8 cellular contexts compared by ENCODE assay signal in genomic region chr3:125055165-125055912, GRCh38. TPM values are rescaled to one million over a fixed set of nuclear protein-coding genes. Genes with fewer than 3 reads are reported as not detected.
DNase-seq lines count a peak whose midpoint lies in the region; ATAC-seq and TF ChIP-seq lines count a peak whose summit lies in the region.

No MANE protein-coding gene starts in this region.

- peaks cover 47% of the 10 kb centered on the region for H3K4me1 Mint-ChIP-seq in activated CD4-positive, alpha-beta T cell treated with anti-CD3 and anti-CD28 coated beads for 36 hours

- CTCF ChIA-PET in activated CD4-positive, alpha-beta T cell treated with anti-CD3 and anti-CD28 coated beads for 36 hours (lab: Charles Lee) = no interaction called here
- CTCF ChIA-PET in SK-N-SH (lab: Yijun Ruan, JAX) = no interaction called here

- H3K36me3 ChIP-seq in SK-N-SH (replicated peaks in 1 of 2; ENCODE audit: control insufficient read depth in 1 of 2, insufficient read depth in 2 of 2, low read length in 1 of 2) = peaks cover 0 to 5% of the 10 kb centered on the region in 2 experiments
- no peaks in the 10 kb centered on the region for H3K36me3 ChIP-seq in colonic mucosa
- H3K36me3 ChIP-seq in upper lobe of left lung = no peaks in the 10 kb centered on the region

- H3K79me2 ChIP-seq in SK-N-SH (ENCODE audit: insufficient read depth) = peaks cover 45% of the 10 kb centered on the region

- H3K27ac Mint-ChIP-seq in activated CD4-positive, alpha-beta T cell treated with anti-CD3 and anti-CD28 coated beads for 36 hours = peak overlapping the region; percentile 90

- no peaks in the 10 kb centered on the region for H3K27me3 ChIP-seq in SK-N-SH (ENCODE audit: insufficient read depth)
- no peaks in the 10 kb centered on the region for H3K27me3 ChIP-seq in colonic mucosa
- peaks cover 3% of the 10 kb centered on the region for H3K27me3 ChIP-seq in mononuclear cell (ENCODE audit: insufficient read depth, low read length)
- no peaks in the 10 kb centered on the region for H3K27me3 ChIP-seq in upper lobe of left lung

- H3F3A ChIP-seq in SK-N-SH (replicated peaks; ENCODE audit: insufficient read depth) = peaks cover 38% of the 10 kb centered on the region

- H3K9me3 Mint-ChIP-seq in activated CD4-positive, alpha-beta T cell treated with anti-CD3 and anti-CD28 coated beads for 36 hours (ENCODE audit: low read depth) = no peaks in the 10 kb centered on the region

- ATAC-seq in activated CD4-positive, alpha-beta T cell treated with anti-CD3 and anti-CD28 coated beads for 36 hours = peak; percentile 13
- ATAC-seq in HG02885 (IDR thresholded peaks at IDR 0.05; ENCODE audit: poor library complexity, unreplicated experiment) = peak; percentile 24
- ATAC-seq in upper lobe of left lung (ENCODE audit: low FRiP score in 2 of 2) = no peak

- no peaks in the 10 kb centered on the region for H3K9me2 ChIP-seq in SK-N-SH

- no peak for TF ChIP-seq POLR2A in upper lobe of left lung (IDR thresholded peaks at IDR 0.05)

- peak overlapping the region; percentile 94 for H3K4me3 Mint-ChIP-seq in activated CD4-positive, alpha-beta T cell treated with anti-CD3 and anti-CD28 coated beads for 36 hours

- H3K36me3 Mint-ChIP-seq in activated CD4-positive, alpha-beta T cell treated with anti-CD3 and anti-CD28 coated beads for 36 hours (ENCODE audit: low read depth) = peaks cover 8% of the 10 kb centered on the region

- H3K27ac ChIP-seq in SK-N-SH (ENCODE audit: low read depth in 2 of 2, low read length in 1 of 2) (peak overlapping the region; percentile 72 to 99), colonic mucosa (peak overlapping the region; percentile 68), upper lobe of left lung (peak overlapping the region; percentile 70 to 94 (median 89))

- H3K4me3 ChIP-seq in SK-N-SH (ENCODE audit: low read depth in 2 of 2, low read length in 1 of 2) = peak overlapping the region; percentile 83 to 88
- H3K4me3 ChIP-seq in colonic mucosa = peak overlapping the region; percentile 53
- H3K4me3 ChIP-seq in mononuclear cell (ENCODE audit: low read length) = peak overlapping the region; percentile 71
- peak overlapping the region; percentile 57 to 82 (median 80) for H3K4me3 ChIP-seq in upper lobe of left lung

- H3K4me2 ChIP-seq in SK-N-SH = peak overlapping the region; percentile 84

- 4% methylated on average over 11 of the region's 82 CpGs for WGBS in SK-N-SH (ENCODE audit: low lambda C conversion rate)
- WGBS in upper lobe of left lung, 2 donors = 1% methylated on average over 5 to 12 of the region's 82 CpGs

- H3K9me3 ChIP-seq in SK-N-SH = no peaks in the 10 kb centered on the region
- no peaks in the 10 kb centered on the region for H3K9me3 ChIP-seq in colonic mucosa
- H3K9me3 ChIP-seq in mononuclear cell (ENCODE audit: low read depth, low read length) = no peaks in the 10 kb centered on the region
- no peaks in the 10 kb centered on the region for H3K9me3 ChIP-seq in upper lobe of left lung

- H4K20me1 ChIP-seq in SK-N-SH (ENCODE audit: insufficient read depth) = peaks cover 24% of the 10 kb centered on the region; the same call in 1 of the 2 replicates

- peak overlapping the region; percentile 50 for H2AFZ ChIP-seq in SK-N-SH (ENCODE audit: low read depth)

- peaks cover 6% of the 10 kb centered on the region for H3K27me3 Mint-ChIP-seq in activated CD4-positive, alpha-beta T cell treated with anti-CD3 and anti-CD28 coated beads for 36 hours

- H3K9ac ChIP-seq in SK-N-SH (peak overlapping the region; percentile 76), colonic mucosa (ENCODE audit: low read depth in 2 of 2, low read length in 2 of 2) (peak overlapping the region; percentile 70 to 76)

- peak; percentile 53 for DNase-seq in activated CD4-positive, alpha-beta T cell treated with anti-CD3 and anti-CD28 coated beads for 36 hours
- no peak for DNase-seq in activated CD4-positive, alpha-beta T cell treated with anti-CD3 and anti-CD28 coated beads for 1 hour
- peak; percentile 87 for DNase-seq in SK-N-SH
- DNase-seq in colonic mucosa = no peak
- no peak for DNase-seq in upper lobe of left lung
- DNase-seq in NK-92 (lab: John Stamatoyannopoulos, UW; ENCODE audit: unreplicated experiment) = no peak

- TF ChIP-seq CTCF in SK-N-SH (IDR thresholded peaks at IDR 0.05) (no peak), colonic mucosa (IDR thresholded peaks at IDR 0.05) (no peak), upper lobe of left lung (IDR thresholded peaks at IDR 0.05) (peak in 1 of 6 experiments; percentile 36)

- POLR2A ChIA-PET in activated CD4-positive, alpha-beta T cell treated with anti-CD3 and anti-CD28 coated beads for 36 hours (lab: Charles Lee) = no interaction called here
- POLR2A ChIA-PET in SK-N-SH (lab: Yijun Ruan, JAX) = no interaction called here

- TF ChIP-seq EP300 in SK-N-SH (IDR thresholded peaks at IDR 0.05; ENCODE audit: borderline replicate concordance in 1 of 2, low read depth in 1 of 2, low read length in 1 of 2) = no peak
- no peak for TF ChIP-seq EP300 in upper lobe of left lung (IDR thresholded peaks at IDR 0.05)

- peaks cover 30 to 44% of the 10 kb centered on the region in 2 experiments for H3K4me1 ChIP-seq in SK-N-SH (ENCODE audit: control insufficient read depth in 1 of 2, insufficient read depth in 2 of 2, low read depth in 1 of 2, low read length in 1 of 2)
- peaks cover 4% of the 10 kb centered on the region for H3K4me1 ChIP-seq in colonic mucosa
- H3K4me1 ChIP-seq in mononuclear cell (ENCODE audit: insufficient read depth, low read length) = peaks cover 53% of the 10 kb centered on the region
- H3K4me1 ChIP-seq in upper lobe of left lung = peaks cover 42 to 63% (median 53%) of the 10 kb centered on the region in 4 donors

- intact Hi-C loops in activated CD4-positive, alpha-beta T cell treated with anti-CD3 and anti-CD28 coated beads for 36 hours (cut with DNase I, micrococcal nuclease) = loop anchor here (1.0 to 10.0 kb wide), 6 partner anchors 67 to 1851 kb away; partner anchors contain the start of genes HACD2 (in 1 of the 2), OSBPL11 (in 1 of the 2), SEC22A (in 1 of the 2) and SLC41A3 (in 1 of the 2)
- intact Hi-C loops in colonic mucosa (cut with DNase I) = no loop called here

- TF ChIP-seq RAD21 in SK-N-SH (IDR thresholded peaks at IDR 0.05; ENCODE audit: low read length) = no peak

TF ChIP-seq in SK-N-SH, 30 proteins besides CTCF, POLR2A, EP300 and RAD21:
- TF ChIP-seq TAF1 (IDR thresholded peaks at IDR 0.05; ENCODE audit: borderline replicate concordance, low read depth, low read length) = 0 out of 2 replicates have a peak, but pooled peaks have one; percentile 12
- no peak for TF ChIP-seq TCF12 (IDR thresholded peaks at IDR 0.05)

RNA-seq across cellular contexts. Expression of gene HEG1, which starts 0.5 kb away (rescaled TPM):
- 1 to 10 TPM; 5.9 to 6.4 TPM for total RNA-seq in activated CD4-positive, alpha-beta T cell treated with anti-CD3 and anti-CD28 coated beads for 36 hours
- 27.7 and 29.1 TPM in 2 replicates for polyA plus RNA-seq in SK-N-SH (2012; rRNA removed)
- polyA plus RNA-seq in SK-N-SH (2012; cell fraction: cytosol; rRNA removed) = 27.1 and 30.0 TPM in 2 replicates
- 33.3 and 48.2 TPM in 2 replicates for polyA plus RNA-seq in SK-N-SH (2012; cell fraction: nucleus; rRNA removed)
- 10 to 100 TPM in 1 of 2 donors, 1 to 10 TPM in 1; 5.1 to 10.7 TPM for total RNA-seq in colonic mucosa
- 11.0 TPM for total RNA-seq in mononuclear cell
- total RNA-seq in upper lobe of left lung = 100 to 1,000 TPM in 3 of 6 donors, 10 to 100 TPM in 3; 45.1 to 168 (median 100) TPM

Comparison
In these comparisons a context has a peak if more than half of its experiments do, and no peak if none do; other contexts are left out.
1. DNase-seq: peak in activated CD4-positive, alpha-beta T cell treated with anti-CD3 and anti-CD28 coated beads for 36 hours (single experiment) and SK-N-SH (single experiment); none in activated CD4-positive, alpha-beta T cell treated with anti-CD3 and anti-CD28 coated beads for 1 hour (single experiment), colonic mucosa (single experiment), upper lobe of left lung (0 of 2) and NK-92 (single experiment).
2. ATAC-seq: peak in activated CD4-positive, alpha-beta T cell treated with anti-CD3 and anti-CD28 coated beads for 36 hours (single experiment) and HG02885 (single experiment); none in upper lobe of left lung (0 of 2).
3. Peak in every context shown above with its lines, with median percentiles within 50 percentile points of each other: H3K27ac ChIP-seq and H3K4me3 ChIP-seq.